36 cellular contexts compared by ENCODE assay signal in genomic region chr13:65353951-65354350, GRCh38.
"Had no signal": no experiment of that assay in that cellular context is flagged by ENCODE, and none has a peak within 500 bp of the region (broad histone marks: within the 10 kb centered on the region; RNA-seq: fewer than 3 reads in every experiment).

No MANE protein-coding gene starts in this region.

- H3K27me3 Mint-ChIP-seq: activated CD4-positive, alpha-beta memory T cell treated with anti-CD3 and anti-CD28 coated beads, Interleukin-2, amount 10 ng/mL, durations not matched to agents 7 days and 5 days; activated CD4-positive, alpha-beta T cell treated with anti-CD3 and anti-CD28 coated beads for 36 hours; activated CD4-positive, alpha-beta T cell treated with anti-CD3 and anti-CD28 coated beads, Interleukin-2, amount 10 ng/mL, durations not matched to agents 7 days and 5 days; activated CD8-positive, alpha-beta memory T cell treated with anti-CD3 and anti-CD28 coated beads, Interleukin-2, amount 10 ng/mL, durations not matched to agents 7 days and 5 days; activated naive CD4-positive, alpha-beta T cell treated with anti-CD3 and anti-CD28 coated beads, Interleukin-2, amount 10 ng/mL, durations not matched to agents 7 days and 5 days; activated naive CD4-positive, alpha-beta T cell treated with anti-CD3 and anti-CD28 coated beads, Interleukin-2, amount 50 U/mL, for 24 hours; activated naive CD8-positive, alpha-beta T cell; activated naive CD8-positive, alpha-beta T cell treated with anti-CD3 and anti-CD28 coated beads, Interleukin-2, amount 10 ng/mL, durations not matched to agents 7 days and 5 days; activated naive CD8-positive, alpha-beta T cell treated with anti-CD3 and anti-CD28 coated beads, Interleukin-2, amount 50 U/mL, for 24 hours; activated T-cell treated with anti-CD3 and anti-CD28 coated beads, Interleukin-2, amount 50 U/mL, for 24 hours had no signal

- H3K4me3 Mint-ChIP-seq: activated CD4-positive, alpha-beta memory T cell treated with anti-CD3 and anti-CD28 coated beads, Interleukin-2, amount 10 ng/mL, durations not matched to agents 7 days and 5 days; activated CD4-positive, alpha-beta T cell treated with anti-CD3 and anti-CD28 coated beads for 36 hours; activated CD4-positive, alpha-beta T cell treated with anti-CD3 and anti-CD28 coated beads, Interleukin-2, amount 10 ng/mL, durations not matched to agents 7 days and 5 days; activated CD8-positive, alpha-beta memory T cell treated with anti-CD3 and anti-CD28 coated beads, Interleukin-2, amount 10 ng/mL, durations not matched to agents 7 days and 5 days; activated CD8-positive, alpha-beta T cell treated with anti-CD3 and anti-CD28 coated beads, Interleukin-2, amount 10 ng/mL, durations not matched to agents 7 days and 5 days; activated naive CD4-positive, alpha-beta T cell treated with anti-CD3 and anti-CD28 coated beads, Interleukin-2, amount 10 ng/mL, durations not matched to agents 7 days and 5 days; activated naive CD4-positive, alpha-beta T cell treated with anti-CD3 and anti-CD28 coated beads, Interleukin-2, amount 50 U/mL, for 24 hours; activated naive CD8-positive, alpha-beta T cell; activated naive CD8-positive, alpha-beta T cell treated with anti-CD3 and anti-CD28 coated beads, Interleukin-2, amount 10 ng/mL, durations not matched to agents 7 days and 5 days; activated naive CD8-positive, alpha-beta T cell treated with anti-CD3 and anti-CD28 coated beads, Interleukin-2, amount 50 U/mL, for 24 hours; activated T-cell treated with anti-CD3 and anti-CD28 coated beads, Interleukin-2, amount 50 U/mL, for 24 hours; T-helper 1 cell treated with Interleukin-12 subunit alpha and Interleukin-12 subunit beta and Interleukin-4 antibody, amounts not matched to agents 30 μg/mL and 1 μg/mL, for 36 hours; T-helper 2 cell treated with Interferon-gamma antibody and Interleukin-4, amounts not matched to agents 5 μg/mL and 100 μg/mL, for 36 hours; WTC11 had no signal

- H3K4me1 Mint-ChIP-seq: activated CD4-positive, alpha-beta memory T cell treated with anti-CD3 and anti-CD28 coated beads, Interleukin-2, amount 10 ng/mL, durations not matched to agents 7 days and 5 days; activated CD4-positive, alpha-beta T cell treated with anti-CD3 and anti-CD28 coated beads for 36 hours; activated CD4-positive, alpha-beta T cell treated with anti-CD3 and anti-CD28 coated beads, Interleukin-2, amount 10 ng/mL, durations not matched to agents 7 days and 5 days; activated CD8-positive, alpha-beta memory T cell treated with anti-CD3 and anti-CD28 coated beads, Interleukin-2, amount 10 ng/mL, durations not matched to agents 7 days and 5 days; activated naive CD4-positive, alpha-beta T cell treated with anti-CD3 and anti-CD28 coated beads, Interleukin-2, amount 10 ng/mL, durations not matched to agents 7 days and 5 days; activated naive CD4-positive, alpha-beta T cell treated with anti-CD3 and anti-CD28 coated beads, Interleukin-2, amount 50 U/mL, for 24 hours; activated naive CD8-positive, alpha-beta T cell treated with anti-CD3 and anti-CD28 coated beads, Interleukin-2, amount 10 ng/mL, durations not matched to agents 7 days and 5 days; activated naive CD8-positive, alpha-beta T cell treated with anti-CD3 and anti-CD28 coated beads, Interleukin-2, amount 50 U/mL, for 24 hours; WTC11 had no signal

- H3K9me3 ChIP-seq: body of pancreas had no signal

- H3K27me3 ChIP-seq: body of pancreas, brain microvascular endothelial cell, breast epithelium had no signal

- H3K36me3 ChIP-seq: brain microvascular endothelial cell, breast epithelium, WERI-Rb-1 had no signal

- H3K4me3 ChIP-seq: body of pancreas, breast epithelium had no signal

- ATAC-seq: activated CD4-positive, alpha-beta T cell treated with anti-CD3 and anti-CD28 coated beads for 36 hours; activated CD4-positive, CD25-positive, alpha-beta regulatory T cell treated with anti-CD3 and anti-CD28 coated beads, Interleukin-2, amount 50 U/mL, for 24 hours; activated CD8-positive, alpha-beta memory T cell treated with anti-CD3 and anti-CD28 coated beads, Interleukin-2, amount 10 ng/mL, durations not matched to agents 7 days and 5 days; activated CD8-positive, alpha-beta T cell treated with anti-CD3 and anti-CD28 coated beads, Interleukin-2, amount 10 ng/mL, durations not matched to agents 7 days and 5 days; activated naive CD8-positive, alpha-beta T cell treated with anti-CD3 and anti-CD28 coated beads, Interleukin-2, amount 50 U/mL, for 24 hours; body of pancreas had no signal

- H3K27ac ChIP-seq: body of pancreas, brain microvascular endothelial cell, breast epithelium, WERI-Rb-1 had no signal

- H3K4me1 ChIP-seq: body of pancreas, breast epithelium had no signal

- H3K36me3 Mint-ChIP-seq: activated CD8-positive, alpha-beta memory T cell treated with anti-CD3 and anti-CD28 coated beads, Interleukin-2, amount 10 ng/mL, durations not matched to agents 7 days and 5 days; activated naive CD4-positive, alpha-beta T cell treated with anti-CD3 and anti-CD28 coated beads, Interleukin-2, amount 10 ng/mL, durations not matched to agents 7 days and 5 days; activated naive CD4-positive, alpha-beta T cell treated with anti-CD3 and anti-CD28 coated beads, Interleukin-2, amount 50 U/mL, for 24 hours; activated naive CD8-positive, alpha-beta T cell; activated naive CD8-positive, alpha-beta T cell treated with anti-CD3 and anti-CD28 coated beads, Interleukin-2, amount 10 ng/mL, durations not matched to agents 7 days and 5 days had no signal

- DNase-seq: activated CD4-positive, alpha-beta memory T cell treated with anti-CD3 and anti-CD28 coated beads, Interleukin-2, amount 10 ng/mL, durations not matched to agents 7 days and 5 days; activated CD4-positive, alpha-beta T cell treated with anti-CD3 and anti-CD28 coated beads for 1 hour; activated CD4-positive, alpha-beta T cell treated with anti-CD3 and anti-CD28 coated beads for 36 hours; activated CD4-positive, alpha-beta T cell treated with anti-CD3 and anti-CD28 coated beads for 48 hours; activated CD4-positive, alpha-beta T cell treated with anti-CD3 and anti-CD28 coated beads, Interleukin-2, amount 10 ng/mL, durations not matched to agents 7 days and 5 days; activated CD4-positive, alpha-beta T cell treated with anti-CD3 and anti-CD28 coated beads, Interleukin-2, amount 50 U/mL, for 48 hours; activated CD4-positive, CD25-positive, alpha-beta regulatory T cell; activated CD8-positive, alpha-beta memory T cell treated with anti-CD3 and anti-CD28 coated beads for 24 hours; activated CD8-positive, alpha-beta memory T cell treated with anti-CD3 and anti-CD28 coated beads, Interleukin-2, amount 10 ng/mL, durations not matched to agents 7 days and 5 days; activated CD8-positive, alpha-beta memory T cell treated with anti-CD3 and anti-CD28 coated beads, Interleukin-2, amount 50 U/mL, for 48 hours; activated CD8-positive, alpha-beta T cell treated with anti-CD3 and anti-CD28 coated beads, Interleukin-2, amount 10 ng/mL, durations not matched to agents 7 days and 5 days; activated effector memory CD4-positive, alpha-beta T cell treated with Interleukin-2 at 50 U/mL for 16 hours; activated gamma-delta T cell; activated naive CD4-positive, alpha-beta T cell treated with anti-CD3 and anti-CD28 coated beads, Interleukin-2, amount 10 ng/mL, durations not matched to agents 7 days and 5 days; activated naive CD4-positive, alpha-beta T cell treated with Interleukin-2 at 50 U/mL for 16 hours; activated naive CD8-positive, alpha-beta T cell treated with anti-CD3 and anti-CD28 coated beads, Interleukin-2, amount 10 ng/mL, durations not matched to agents 7 days and 5 days; activated naive CD8-positive, alpha-beta T cell treated with anti-CD3 and anti-CD28 coated beads, Interleukin-2, amount 50 U/mL, for 24 hours; activated T-cell treated with anti-CD3 and anti-CD28 coated beads, Interleukin-2, amount 50 U/mL, for 24 hours; activated T-cell treated with anti-CD3 and anti-CD28 coated beads, Interleukin-2, amount 50 U/mL, for 48 hours; amygdala; anterior cingulate cortex; body of pancreas; brain microvascular endothelial cell; central memory CD4-positive, alpha-beta T cell; T-helper 1 cell; T-helper 2 cell; T-helper 9 cell; WERI-Rb-1 had no signal

- H3K27ac Mint-ChIP-seq: activated CD4-positive, alpha-beta memory T cell treated with anti-CD3 and anti-CD28 coated beads, Interleukin-2, amount 10 ng/mL, durations not matched to agents 7 days and 5 days; activated CD4-positive, alpha-beta T cell treated with anti-CD3 and anti-CD28 coated beads for 36 hours; activated CD4-positive, alpha-beta T cell treated with anti-CD3 and anti-CD28 coated beads, Interleukin-2, amount 10 ng/mL, durations not matched to agents 7 days and 5 days; activated CD8-positive, alpha-beta memory T cell treated with anti-CD3 and anti-CD28 coated beads, Interleukin-2, amount 10 ng/mL, durations not matched to agents 7 days and 5 days; activated CD8-positive, alpha-beta T cell treated with anti-CD3 and anti-CD28 coated beads, Interleukin-2, amount 10 ng/mL, durations not matched to agents 7 days and 5 days; activated naive CD4-positive, alpha-beta T cell treated with anti-CD3 and anti-CD28 coated beads, Interleukin-2, amount 10 ng/mL, durations not matched to agents 7 days and 5 days; activated naive CD4-positive, alpha-beta T cell treated with anti-CD3 and anti-CD28 coated beads, Interleukin-2, amount 50 U/mL, for 24 hours; activated naive CD8-positive, alpha-beta T cell; activated naive CD8-positive, alpha-beta T cell treated with anti-CD3 and anti-CD28 coated beads, Interleukin-2, amount 10 ng/mL, durations not matched to agents 7 days and 5 days; activated naive CD8-positive, alpha-beta T cell treated with anti-CD3 and anti-CD28 coated beads, Interleukin-2, amount 50 U/mL, for 24 hours; activated T-cell treated with anti-CD3 and anti-CD28 coated beads, Interleukin-2, amount 50 U/mL, for 24 hours; activated T-helper 2 cell treated with anti-CD3 and anti-CD28 coated beads, Interferon-gamma antibody, Interleukin-2, Interleukin-4, amounts not matched to agents 10 μg/mL and 5 μg/mL and 100 μg/mL, durations not matched to agents 14 hours and 24 hours and 36 hours; T-helper 1 cell treated with Interleukin-12 subunit alpha and Interleukin-12 subunit beta and Interleukin-4 antibody, amounts not matched to agents 30 μg/mL and 1 μg/mL, for 36 hours; T-helper 2 cell treated with Interferon-gamma antibody and Interleukin-4, amounts not matched to agents 5 μg/mL and 100 μg/mL, for 36 hours; WTC11 had no signal
